In genomic region chr10:115985696-115986095, GRCh38 we compare ENCODE assay signal across 29 cellular contexts.
"Had no signal": no experiment of that assay in that cellular context is flagged by ENCODE, and none has a peak within 500 bp of the region (broad histone marks: within the 10 kb centered on the region; RNA-seq: fewer than 3 reads in every experiment).

No MANE protein-coding gene starts in this region.

- H3K27ac Mint-ChIP-seq: activated CD4-positive, alpha-beta memory T cell treated with anti-CD3 and anti-CD28 coated beads for 36 hours; activated CD4-positive, alpha-beta T cell treated with anti-CD3 and anti-CD28 coated beads, Interleukin-2, amount 10 ng/mL, durations not matched to agents 7 days and 5 days; activated naive CD4-positive, alpha-beta T cell treated with anti-CD3 and anti-CD28 coated beads, Interleukin-2, amount 50 U/mL, for 72 hours; activated naive CD8-positive, alpha-beta T cell treated with anti-CD3 and anti-CD28 coated beads, Interleukin-2, amount 50 U/mL, for 24 hours; brain; T-cell had no signal

- H3K4me1 Mint-ChIP-seq: activated CD4-positive, alpha-beta T cell treated with anti-CD3 and anti-CD28 coated beads, Interleukin-2, amount 10 ng/mL, durations not matched to agents 7 days and 5 days; activated naive CD8-positive, alpha-beta T cell treated with anti-CD3 and anti-CD28 coated beads, Interleukin-2, amount 50 U/mL, for 24 hours; T-cell had no signal

- H3K36me3 Mint-ChIP-seq: activated CD4-positive, alpha-beta memory T cell treated with anti-CD3 and anti-CD28 coated beads for 36 hours; brain; T-cell had no signal

- H3K4me3 ChIP-seq: ascending aorta, MG63, SK-N-MC had no signal

- DNase-seq: activated CD4-positive, alpha-beta memory T cell treated with anti-CD3 and anti-CD28 coated beads for 36 hours; activated CD4-positive, alpha-beta T cell treated with anti-CD3 and anti-CD28 coated beads, Interleukin-2, amount 10 ng/mL, durations not matched to agents 7 days and 5 days; activated CD4-positive, CD25-positive, alpha-beta regulatory T cell; activated CD8-positive, alpha-beta memory T cell treated with anti-CD3 and anti-CD28 coated beads for 24 hours; activated effector memory CD4-positive, alpha-beta T cell treated with anti-CD3 and anti-CD28 coated beads, Interleukin-2, amount 50 U/mL, for 16 hours; activated naive CD4-positive, alpha-beta T cell treated with Interleukin-2 at 50 U/mL for 16 hours; activated naive CD8-positive, alpha-beta T cell treated with anti-CD3 and anti-CD28 coated beads, Interleukin-2, amount 50 U/mL, for 24 hours; activated T-cell treated with anti-CD3 and anti-CD28 coated beads, Interleukin-2, amount 50 U/mL, for 4 hours; amniotic stem cell; KG1; MG63; MV-4-11; NCI-H1092 treated with DMSO at 0.1 percent for 48 hours; NCI-H1417 treated with DMSO at 0.1 percent for 48 hours; NCI-H1694; NCI-H2029; NCI-H2107; NCI-H2171 treated with DMSO at 0.1 percent for 48 hours; NCI-H226; NCI-H526 treated with DMSO at 0.1 percent for 48 hours; NCI-H82; OCI-M1; RPMI8226; T-cell; T-helper 2 cell had no signal

- H3K27me3 Mint-ChIP-seq: activated CD4-positive, alpha-beta memory T cell treated with anti-CD3 and anti-CD28 coated beads for 36 hours; activated CD4-positive, alpha-beta T cell treated with anti-CD3 and anti-CD28 coated beads, Interleukin-2, amount 10 ng/mL, durations not matched to agents 7 days and 5 days; activated naive CD8-positive, alpha-beta T cell treated with anti-CD3 and anti-CD28 coated beads, Interleukin-2, amount 50 U/mL, for 24 hours; T-cell had no signal

- H3K4me3 Mint-ChIP-seq: activated CD4-positive, alpha-beta memory T cell treated with anti-CD3 and anti-CD28 coated beads for 36 hours; activated CD4-positive, alpha-beta T cell treated with anti-CD3 and anti-CD28 coated beads, Interleukin-2, amount 10 ng/mL, durations not matched to agents 7 days and 5 days; activated naive CD8-positive, alpha-beta T cell treated with anti-CD3 and anti-CD28 coated beads, Interleukin-2, amount 50 U/mL, for 24 hours; activated T-cell treated with anti-CD3 and anti-CD28 coated beads, Interleukin-2, amount 50 U/mL, for 4 hours; brain; T-cell had no signal
